In genomic region chr4:77037168-77037567, GRCh38 we compare ENCODE assay signal across 7 cellular contexts. TPM values are rescaled to one million over a fixed set of nuclear protein-coding genes. Genes with fewer than 3 reads are reported as not detected.
DNase-seq lines count a peak whose midpoint lies in the region; ATAC-seq and TF ChIP-seq lines count a peak whose summit lies in the region.
"Not testable (repeated sequence)": the region's sequence is repeated elsewhere in the genome, so short reads cannot be mapped to it uniquely, and the experiment has no call there.

No MANE protein-coding gene starts in this region.

- peaks cover 96% of the 10 kb centered on the region for H3F3A ChIP-seq in GM23248 (ENCODE audit: insufficient read depth)
- H3F3A ChIP-seq in PC-3 (ENCODE audit: low read length, unreplicated experiment): not testable (repeated sequence)

- not testable (repeated sequence) for ATAC-seq in PC-3

- H3K9ac ChIP-seq in GM23248; PC-3 (ENCODE audit: low read length): not testable (repeated sequence)

- H3K27ac ChIP-seq in AG04450 (ENCODE audit: low read depth, low read length): peak overlapping the region; percentile 35
- H3K27ac ChIP-seq in GM23248: peak overlapping the region; percentile 84
- H3K27ac ChIP-seq in PC-3 (ENCODE audit: low read length): not testable (repeated sequence)
- H3K27ac ChIP-seq in brain microvascular endothelial cell: peak overlapping the region; percentile 91

- in situ Hi-C loops in GM23248 (cut with MboI); brain microvascular endothelial cell (cut with HindIII; ENCODE audit: low pct_ligation_motif_present, low sequenced_read_pairs): not testable (repeated sequence)

- WGBS in GM23248 (ENCODE audit: low coverage in 1 of 2, low lambda C conversion rate in 2 of 2, missing lambda C conversion rate in 2 of 2), 2 experiments: 89 to 97% methylated on average over 5 of the region's 5 CpGs

- peaks cover 57% of the 10 kb centered on the region for H3K36me3 Mint-ChIP-seq in osteocyte (ENCODE audit: unreplicated experiment)

- not testable (repeated sequence) for DNase-seq in AG04450 (ENCODE audit: low read depth, low spot score); PC-3; brain microvascular endothelial cell; osteocyte (ENCODE audit: extremely low spot score, unreplicated experiment)
- DNase-seq in GM23248 (peak; percentile 42), fibroblast of gingiva (ENCODE audit: low read depth) (peak; percentile 24), iris pigment epithelial cell (ENCODE audit: low read depth) (peak; percentile 38)

- intact Hi-C loops in PC-3 (cut with micrococcal nuclease): not testable (repeated sequence)

- POLR2A ChIA-PET in AG04450 (lab: Yijun Ruan, JAX): interaction anchor here (0.6 to 1.7 kb wide), 4 partner anchors 19 to 284 kb away, joined by 3 to 5 read pairs (median 4); no protein-coding TSS in a partner anchor
- POLR2A ChIA-PET in PC-3 (lab: Charles Lee; ENCODE audit: unreplicated experiment): not testable (repeated sequence)

- not testable (repeated sequence) for H3K27me3 Mint-ChIP-seq in osteocyte (ENCODE audit: unreplicated experiment)

- peak overlapping the region; percentile 88 for H3K27ac Mint-ChIP-seq in osteocyte (ENCODE audit: unreplicated experiment)

- not testable (repeated sequence) for H3K4me3 Mint-ChIP-seq in osteocyte (ENCODE audit: unreplicated experiment)

- H3K27me3 ChIP-seq in AG04450 (ENCODE audit: control insufficient read depth, insufficient read depth, low read length); GM23248 (replicated peaks; ENCODE audit: insufficient read depth); PC-3 (ENCODE audit: low read length); brain microvascular endothelial cell (replicated peaks): not testable (repeated sequence)

- H3K4me2 ChIP-seq in GM23248 (ENCODE audit: unreplicated experiment): peak overlapping the region; percentile 19
- not testable (repeated sequence) for H3K4me2 ChIP-seq in PC-3 (ENCODE audit: low read length)

- H3K9me3 ChIP-seq in AG04450 (ENCODE audit: control insufficient read depth, insufficient read depth, low read length); GM23248 (ENCODE audit: low read depth); PC-3 (ENCODE audit: low read length): not testable (repeated sequence)

- not testable (repeated sequence) for H4K20me1 ChIP-seq in GM23248 (ENCODE audit: insufficient read depth); PC-3 (ENCODE audit: low read length)

- H3K79me2 ChIP-seq in GM23248 (ENCODE audit: insufficient read depth): peaks cover 12% of the 10 kb centered on the region; the same call in 1 of the 2 replicates
- not testable (repeated sequence) for H3K79me2 ChIP-seq in PC-3 (ENCODE audit: low read length)

- not testable (repeated sequence) for TF ChIP-seq CTCF in AG04450 (IDR thresholded peaks at IDR 0.05; ENCODE audit: low read depth, low read length); PC-3 (conservative IDR thresholded peaks at IDR 0.05; ENCODE audit: low read depth, low read length); brain microvascular endothelial cell (IDR thresholded peaks at IDR 0.05; ENCODE audit: low read depth, low read length, missing control alignments); osteocyte (IDR thresholded peaks at IDR 0.05)

- BruUV-seq in PC-3 (replicated peaks; lab: Mats Ljungman, UMichigan): TSS peak; percentile 8

- CTCF ChIA-PET in AG04450 (lab: Charles Lee): interaction anchor here (0.7 to 2.0 kb wide), 4 partner anchors 8 to 167 kb away, joined by 3 to 7 read pairs (median 4); no protein-coding TSS in a partner anchor
- CTCF ChIA-PET in PC-3 (lab: Charles Lee): not testable (repeated sequence)

- H3K36me3 ChIP-seq in GM23248 (ENCODE audit: low read depth) (peaks cover 75% of the 10 kb centered on the region), brain microvascular endothelial cell (replicated peaks) (peaks cover 61% of the 10 kb centered on the region)
- not testable (repeated sequence) for H3K36me3 ChIP-seq in PC-3 (ENCODE audit: low read depth, low read length)

- H3K9me2 ChIP-seq in GM23248 (ENCODE audit: insufficient read depth); PC-3 (replicated peaks; ENCODE audit: low read length): not testable (repeated sequence)

- not testable (repeated sequence) for H3K9me3 Mint-ChIP-seq in osteocyte (ENCODE audit: unreplicated experiment)

- H3K4me1 Mint-ChIP-seq in osteocyte (ENCODE audit: unreplicated experiment): peaks cover 81% of the 10 kb centered on the region

- H3K4me1 ChIP-seq in GM23248 (ENCODE audit: insufficient read depth) (peaks cover 65% of the 10 kb centered on the region), PC-3 (ENCODE audit: insufficient read depth, low read length) (peaks cover 13% of the 10 kb centered on the region)

- not testable (repeated sequence) for H2AFZ ChIP-seq in GM23248; PC-3 (ENCODE audit: low read length)

- H3K4me3 ChIP-seq in AG04450 (ENCODE audit: low read depth, low read length); GM23248; PC-3 (ENCODE audit: low read length); brain microvascular endothelial cell (ENCODE audit: low read depth, low read length): not testable (repeated sequence)

RNA-seq across cellular contexts. Expression of gene CCNI, which starts 38.6 kb away (rescaled TPM):
- polyA plus RNA-seq in AG04450 (2011; rRNA removed): 178 and 226 TPM in 2 replicates
- 623 and 647 TPM in 2 replicates for polyA minus RNA-seq in AG04450 (2011; rRNA and poly(A)+ RNA removed)
- 121 and 125 TPM in 2 replicates for total RNA-seq in GM23248 (2014; rRNA removed; shearing (Covaris generic))
- polyA plus RNA-seq in GM23248 (2016; fragmentation: Nextera tagmentation; extraction: Ambion mirVana): 158 and 166 TPM in 2 replicates
- total RNA-seq in PC-3 (2014; rRNA removed): 60.1 and 73.5 TPM in 2 replicates
- total RNA-seq in osteocyte: 320 and 329 TPM in 2 replicates
